ENCODE assay signal across 8 cellular contexts in the genomic region with DNA sequence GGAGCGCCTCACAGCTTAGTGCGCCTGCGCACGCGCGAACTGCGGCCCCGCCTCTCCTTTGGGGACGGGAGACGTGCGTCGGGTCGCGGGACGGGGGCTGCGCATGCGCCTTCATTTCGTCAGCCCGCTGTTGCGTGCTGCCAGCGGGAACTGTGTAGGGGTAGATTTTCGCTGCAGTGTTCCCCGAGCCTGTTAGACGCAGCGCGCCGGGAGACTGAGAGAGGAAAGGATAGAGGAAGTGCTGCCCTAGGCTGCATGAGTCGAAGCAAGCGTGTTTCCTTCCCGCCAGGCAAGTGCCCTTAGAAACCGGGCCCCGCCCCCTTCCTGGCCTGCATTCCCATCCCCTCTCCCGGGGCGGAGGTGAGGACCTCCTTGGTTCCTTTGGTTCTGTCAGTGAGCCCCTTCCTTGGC. TPM values are rescaled to one million over a fixed set of nuclear protein-coding genes. Genes with fewer than 3 reads are reported as not detected.
DNase-seq lines count a peak whose midpoint lies in the region; ATAC-seq and TF ChIP-seq lines count a peak whose summit lies in the region.

No MANE protein-coding gene starts in this region.

- no peak for DNase-seq in BJ (ENCODE audit: low read depth)
- peak; percentile 48 for DNase-seq in GM19240 (ENCODE audit: insufficient read length, low spot score)
- peak; percentile 47 for DNase-seq in NCI-H510A (lab: John Stamatoyannopoulos, UW)
- DNase-seq in activated CD4-positive, alpha-beta T cell treated with anti-CD3 and anti-CD28 coated beads for 24 hours (ENCODE audit: low read depth in 2 of 2), result peak; percentile 91 to 93
- peak; percentile 91 for DNase-seq in cerebellum (ENCODE audit: low spot score)
- peak; percentile 81 for DNase-seq in kidney glomerular epithelial cell (lab: John Stamatoyannopoulos, UW)
- peak; percentile 93 for DNase-seq in stimulated activated CD4-positive, alpha-beta T cell treated with anti-CD3 and anti-CD28 coated beads, Interleukin-15, amount 100 ng/mL, for 48 hours (ENCODE audit: low read depth in 2 of 2)

- TF ChIP-seq CTCF in BJ (IDR thresholded peaks at IDR 0.05; ENCODE audit: insufficient read depth, low read depth, low read length), result no peak

- POLR2A ChIA-PET in BJ (lab: Charles Lee), result interaction anchor here (1.0 kb wide), 1 partner anchor 10 kb away, joined by 5 read pairs; no protein-coding TSS in a partner anchor

- peaks cover 2% of the 10 kb centered on the region for H3K36me3 ChIP-seq in BJ (ENCODE audit: control insufficient read depth, insufficient read depth, low read length)

- H3K4me3 ChIP-seq in BJ (ENCODE audit: low read depth, low read length), result peak overlapping the region; percentile 62

- ATAC-seq in HG03442 (IDR thresholded peaks at IDR 0.05; ENCODE audit: unreplicated experiment), result peak; percentile 84

- CTCF ChIA-PET in BJ (lab: Yijun Ruan, JAX), result interaction anchor here (1.2 to 2.6 kb wide), 5 partner anchors 13 to 136 kb away, joined by 3 to 7 read pairs (median 4); no protein-coding TSS in a partner anchor

- H3K27me3 ChIP-seq in BJ (ENCODE audit: control insufficient read depth, insufficient read depth, low read length), result no peaks in the 10 kb centered on the region

RNA-seq across cellular contexts. Expression of gene ITGA1, which starts 12.3 kb away (rescaled TPM):
- 35.2 and 53.0 TPM in 2 replicates for polyA plus RNA-seq in BJ (2011; rRNA removed)
- polyA minus RNA-seq in BJ (2011; rRNA and poly(A)+ RNA removed), result 46.4 and 47.1 TPM in 2 replicates
- total RNA-seq in cerebellum, result 13.2 TPM

RNA-seq across cellular contexts. Expression of gene PELO, which starts 12.3 kb away (rescaled TPM):
- polyA plus RNA-seq in BJ (2011; rRNA removed), result 26.7 and 29.6 TPM in 2 replicates
- polyA minus RNA-seq in BJ (2011; rRNA and poly(A)+ RNA removed), result 25.5 and 36.0 TPM in 2 replicates
- 18.5 TPM for total RNA-seq in cerebellum
